Comparison of ENCODE assay signal across 1 cellular context in the genomic region with DNA sequence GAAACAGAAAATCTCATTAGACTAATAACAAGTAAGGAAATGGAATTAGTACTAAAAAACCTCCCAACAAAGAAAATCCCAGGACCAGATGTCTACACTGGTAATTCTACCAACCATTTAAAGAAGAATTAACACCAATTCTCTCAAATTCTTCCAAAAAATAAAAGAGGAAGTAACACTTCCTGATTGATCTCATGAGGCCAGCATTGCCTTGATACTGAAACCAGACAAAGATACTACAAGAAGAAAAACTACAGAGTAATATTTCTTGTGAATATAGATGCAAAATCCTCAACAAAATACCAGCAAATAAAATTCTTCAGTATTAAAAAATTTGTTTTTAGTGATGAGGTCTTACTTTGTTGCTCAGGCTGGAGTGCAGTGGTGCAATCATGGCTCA.
A peak's percentile ranks its signal among the peaks of the same experiment; 100 is the strongest.
TF ChIP-seq lines count a peak whose summit lies in the region.

No MANE protein-coding gene starts in this region.

TF ChIP-seq in K562, 482 proteins besides CTCF, POLR2A, EP300 and RAD21:
- no peak for TF ChIP-seq GABPB1 (CRISPR knock-in tag; IDR thresholded peaks at IDR 0.05)
- no peak for TF ChIP-seq ZNF551 (CRISPR knock-in tag; IDR thresholded peaks at IDR 0.05)
- TF ChIP-seq SPI1 (IDR thresholded peaks at IDR 0.05; ENCODE audit: borderline replicate concordance, low read depth, low read length), result 0 out of 2 replicates have a peak, but pooled peaks have one; percentile 8
